Comparison of ENCODE assay signal across 22 cellular contexts in the genomic region with DNA sequence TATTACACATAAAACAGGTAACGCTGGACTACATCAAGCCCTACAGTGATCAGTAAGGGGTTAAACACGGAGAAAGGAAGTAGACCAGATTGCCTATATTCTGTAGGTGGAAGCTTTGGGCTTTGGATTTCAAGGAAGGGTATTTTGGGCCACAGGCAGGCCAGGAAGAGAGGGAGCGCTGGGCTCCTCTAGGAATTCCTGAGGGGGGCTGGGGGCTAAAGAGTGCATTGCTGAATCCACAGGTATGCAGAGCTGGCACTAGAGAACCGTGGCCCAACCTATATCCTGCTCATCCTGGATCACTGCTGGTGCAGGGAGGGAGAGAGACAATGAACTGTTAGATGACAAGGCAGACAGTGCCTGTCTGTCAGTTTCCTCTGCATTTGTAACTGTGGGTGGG.
DNase-seq lines count a peak whose midpoint lies in the region; ATAC-seq and TF ChIP-seq lines count a peak whose summit lies in the region.
"Had no signal": no experiment of that assay in that cellular context is flagged by ENCODE, and none has a peak within 500 bp of the region (broad histone marks: within the 10 kb centered on the region; RNA-seq: fewer than 3 reads in every experiment).

No MANE protein-coding gene starts in this region.

- H3K36me3 Mint-ChIP-seq in GM23338 (ENCODE audit: low read depth) (0 out of 3 replicates have a peak, but pooled peaks cover 3% of the 10 kb centered on the region), nephron (ENCODE audit: low read depth) (no peaks in the 10 kb centered on the region)

- peaks cover 51% of the 10 kb centered on the region for H3K4me1 ChIP-seq in GM23338 (ENCODE audit: insufficient read depth)
- peaks cover 64% of the 10 kb centered on the region for H3K4me1 ChIP-seq in iPS-20b (ENCODE audit: insufficient read depth, low read length)

- ATAC-seq in GM23338 (peak; percentile 17), HG03039 (IDR thresholded peaks at IDR 0.05; ENCODE audit: unreplicated experiment) (no peak), HG03457 (IDR thresholded peaks at IDR 0.05; ENCODE audit: unreplicated experiment) (no peak)
- ATAC-seq: Right ventricle myocardium inferior had no signal

- H4K20me1 ChIP-seq in GM23338 (replicated peaks; ENCODE audit: insufficient read depth), result no peaks in the 10 kb centered on the region

- H3K9me3 Mint-ChIP-seq in GM23338 (no peaks in the 10 kb centered on the region), nephron (no peaks in the 10 kb centered on the region)

- no peaks in the 10 kb centered on the region for H3K9me2 ChIP-seq in GM23338 (ENCODE audit: insufficient read depth)

- H3K4me1 Mint-ChIP-seq in GM23338 (peaks cover 50% of the 10 kb centered on the region), nephron (peaks cover 72% of the 10 kb centered on the region)

- H3K36me3 ChIP-seq in GM23338 (ENCODE audit: insufficient read depth) (no peaks in the 10 kb centered on the region), iPS-20b (ENCODE audit: insufficient read depth, low read depth, low read length) (no peaks in the 10 kb centered on the region)
- H3K36me3 ChIP-seq: HAP-1, SJSA1 had no signal

- H3K27me3 ChIP-seq in GM23338 (ENCODE audit: insufficient read depth) (no peaks in the 10 kb centered on the region), iPS-20b (ENCODE audit: insufficient read depth, low read length) (no peaks in the 10 kb centered on the region)
- H3K27me3 ChIP-seq: SJSA1 had no signal

- peaks cover 16% of the 10 kb centered on the region for H3F3A ChIP-seq in GM23338 (replicated peaks; ENCODE audit: low read depth)

- H3K4me3 ChIP-seq in GM23338 (no peak overlapping the region), iPS-20b (ENCODE audit: low read length) (no peak overlapping the region)
- H3K4me3 ChIP-seq: HAP-1, SJSA1 had no signal

- DNase-seq in GM23338 (ENCODE audit: low spot score), result peak; percentile 66
- peak; percentile 14 for DNase-seq in astrocyte of the hippocampus (ENCODE audit: low read depth, low spot score)
- no peak for DNase-seq in hypothalamus (lab: John Stamatoyannopoulos, UW)
- DNase-seq in GM20000 (ENCODE audit: low spot score), result no peak
- DNase-seq: 8988T, DMS53, GF-D8, Kasumi-1, NCI-H1417, NCI-H187, NCI-H2107, NCI-H446 treated with DMSO at 0.1 percent for 48 hours, NCI-H526 treated with DMSO at 0.1 percent for 48 hours, OCI-M1 had no signal

- TF ChIP-seq CTCF in GM23338 (conservative IDR thresholded peaks at IDR 0.05; ENCODE audit: low read depth in 2 of 2) (no peak), nephron (IDR thresholded peaks at IDR 0.05; ENCODE audit: unreplicated experiment in 3 of 3) (no peak), GM20000 (IDR thresholded peaks at IDR 0.05; ENCODE audit: extremely low read depth, missing control alignments) (no peak)

- H3K27ac ChIP-seq in GM23338 (ENCODE audit: low read depth), result no peak overlapping the region
- peak overlapping the region; percentile 73 for H3K27ac ChIP-seq in iPS-20b (ENCODE audit: low read length)
- H3K27ac ChIP-seq: C4-2B, SJSA1 had no signal

- peaks cover 8% of the 10 kb centered on the region for H3K27me3 Mint-ChIP-seq in GM23338 (ENCODE audit: insufficient read depth, low read depth, poor library complexity)
- H3K27me3 Mint-ChIP-seq in nephron (ENCODE audit: low read depth), result no peaks in the 10 kb centered on the region

- H3K9ac ChIP-seq in iPS-20b (ENCODE audit: low read depth, low read length), result peak overlapping the region; percentile 21; the same call in 1 of the 2 replicates

- no peak overlapping the region for H3K4me2 ChIP-seq in GM23338

- H3K27ac Mint-ChIP-seq in GM23338, result peak overlapping the region; percentile 74; the same call in 1 of the 2 replicates
- H3K27ac Mint-ChIP-seq in nephron, result peak overlapping the region; percentile 26 to 52 (median 32)

- no peak overlapping the region for H2AFZ ChIP-seq in GM23338

- H3K4me3 Mint-ChIP-seq in GM23338 (no peak overlapping the region), nephron (no peak overlapping the region)

- H3K9me3 ChIP-seq in iPS-20b (ENCODE audit: insufficient read depth, low read depth, low read length), result no peaks in the 10 kb centered on the region
- H3K9me3 ChIP-seq: HAP-1, SJSA1 had no signal

- no peaks in the 10 kb centered on the region for H3K79me2 ChIP-seq in GM23338 (replicated peaks; ENCODE audit: insufficient read depth)

TF ChIP-seq in GM23338, 12 proteins besides CTCF, POLR2A, EP300 and RAD21 (continues in another document):
- no peak for TF ChIP-seq STAT1 (IDR thresholded peaks at IDR 0.05; ENCODE audit: unreplicated experiment)
- TF ChIP-seq, protein P1, sequence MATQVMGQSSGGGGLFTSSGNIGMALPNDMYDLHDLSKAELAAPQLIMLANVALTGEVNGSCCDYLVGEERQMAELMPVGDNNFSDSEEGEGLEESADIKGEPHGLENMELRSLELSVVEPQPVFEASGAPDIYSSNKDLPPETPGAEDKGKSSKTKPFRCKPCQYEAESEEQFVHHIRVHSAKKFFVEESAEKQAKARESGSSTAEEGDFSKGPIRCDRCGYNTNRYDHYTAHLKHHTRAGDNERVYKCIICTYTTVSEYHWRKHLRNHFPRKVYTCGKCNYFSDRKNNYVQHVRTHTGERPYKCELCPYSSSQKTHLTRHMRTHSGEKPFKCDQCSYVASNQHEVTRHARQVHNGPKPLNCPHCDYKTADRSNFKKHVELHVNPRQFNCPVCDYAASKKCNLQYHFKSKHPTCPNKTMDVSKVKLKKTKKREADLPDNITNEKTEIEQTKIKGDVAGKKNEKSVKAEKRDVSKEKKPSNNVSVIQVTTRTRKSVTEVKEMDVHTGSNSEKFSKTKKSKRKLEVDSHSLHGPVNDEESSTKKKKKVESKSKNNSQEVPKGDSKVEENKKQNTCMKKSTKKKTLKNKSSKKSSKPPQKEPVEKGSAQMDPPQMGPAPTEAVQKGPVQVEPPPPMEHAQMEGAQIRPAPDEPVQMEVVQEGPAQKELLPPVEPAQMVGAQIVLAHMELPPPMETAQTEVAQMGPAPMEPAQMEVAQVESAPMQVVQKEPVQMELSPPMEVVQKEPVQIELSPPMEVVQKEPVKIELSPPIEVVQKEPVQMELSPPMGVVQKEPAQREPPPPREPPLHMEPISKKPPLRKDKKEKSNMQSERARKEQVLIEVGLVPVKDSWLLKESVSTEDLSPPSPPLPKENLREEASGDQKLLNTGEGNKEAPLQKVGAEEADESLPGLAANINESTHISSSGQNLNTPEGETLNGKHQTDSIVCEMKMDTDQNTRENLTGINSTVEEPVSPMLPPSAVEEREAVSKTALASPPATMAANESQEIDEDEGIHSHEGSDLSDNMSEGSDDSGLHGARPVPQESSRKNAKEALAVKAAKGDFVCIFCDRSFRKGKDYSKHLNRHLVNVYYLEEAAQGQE (IDR thresholded peaks at IDR 0.05; ENCODE audit: unreplicated experiment), result no peak

Comparison
In these comparisons a context has a peak if more than half of its experiments do, and no peak if none do; other contexts are left out.
1. DNase-seq: peak in GM23338 (single experiment) and astrocyte of the hippocampus (single experiment); none in hypothalamus (0 of 51) and GM20000 (single experiment).